1 cellular context compared by ENCODE assay signal in the genomic region with DNA sequence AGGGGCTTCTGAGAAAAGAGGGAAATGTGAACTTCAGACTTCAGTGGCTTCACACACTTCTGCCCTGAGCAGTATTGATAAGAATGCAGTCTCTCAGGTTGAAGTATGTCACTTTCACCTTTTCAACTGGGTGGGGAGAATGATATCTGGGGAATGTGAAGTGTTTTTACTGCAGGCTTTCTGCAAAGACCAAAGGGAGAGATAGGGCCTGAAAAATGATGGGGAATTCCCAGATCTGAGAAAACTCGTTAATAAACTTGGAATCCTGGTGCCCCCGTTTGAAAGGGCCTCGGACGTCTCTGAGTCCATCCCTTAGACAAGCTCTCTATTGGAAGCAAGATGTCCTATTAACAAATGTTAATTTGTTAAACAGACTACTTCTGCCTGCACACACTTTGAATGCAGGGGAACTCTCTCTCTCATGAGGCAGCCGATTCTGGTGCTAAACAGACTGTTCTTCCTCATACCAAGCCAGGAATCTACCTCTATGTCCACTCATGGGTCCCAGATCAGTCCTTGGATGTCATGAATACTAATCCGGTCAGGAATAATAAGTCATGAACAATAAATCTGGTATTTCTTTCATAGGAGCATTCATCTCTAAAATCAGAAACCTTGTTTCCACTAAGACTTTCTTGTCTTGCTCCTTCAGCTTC.
TF ChIP-seq lines count a peak whose summit lies in the region.

No MANE protein-coding gene starts in this region.

TF ChIP-seq in GM23338, 12 proteins besides CTCF, POLR2A, EP300 and RAD21 (continued from another document):
- TF ChIP-seq ZNF462 (CRISPR knock-in tag; IDR thresholded peaks at IDR 0.05) (no peak), STAT1 (IDR thresholded peaks at IDR 0.05; ENCODE audit: unreplicated experiment) (no peak), ZNF331 (CRISPR knock-in tag; IDR thresholded peaks at IDR 0.05; ENCODE audit: low read depth) (no peak), EZH2phosphoT487 (IDR thresholded peaks at IDR 0.05; ENCODE audit: unreplicated experiment) (no peak), CREB1 (CRISPR knock-in tag; IDR thresholded peaks at IDR 0.05; ENCODE audit: low read depth) (no peak), ETS1 (IDR thresholded peaks at IDR 0.05) (no peak), POLR2AphosphoS5 (IDR thresholded peaks at IDR 0.05; ENCODE audit: low read depth) (no peak), ZNF114 (CRISPR knock-in tag; IDR thresholded peaks at IDR 0.05) (no peak), NANOG (IDR thresholded peaks at IDR 0.05; ENCODE audit: borderline replicate concordance) (no peak)
- TF ChIP-seq, protein P1, sequence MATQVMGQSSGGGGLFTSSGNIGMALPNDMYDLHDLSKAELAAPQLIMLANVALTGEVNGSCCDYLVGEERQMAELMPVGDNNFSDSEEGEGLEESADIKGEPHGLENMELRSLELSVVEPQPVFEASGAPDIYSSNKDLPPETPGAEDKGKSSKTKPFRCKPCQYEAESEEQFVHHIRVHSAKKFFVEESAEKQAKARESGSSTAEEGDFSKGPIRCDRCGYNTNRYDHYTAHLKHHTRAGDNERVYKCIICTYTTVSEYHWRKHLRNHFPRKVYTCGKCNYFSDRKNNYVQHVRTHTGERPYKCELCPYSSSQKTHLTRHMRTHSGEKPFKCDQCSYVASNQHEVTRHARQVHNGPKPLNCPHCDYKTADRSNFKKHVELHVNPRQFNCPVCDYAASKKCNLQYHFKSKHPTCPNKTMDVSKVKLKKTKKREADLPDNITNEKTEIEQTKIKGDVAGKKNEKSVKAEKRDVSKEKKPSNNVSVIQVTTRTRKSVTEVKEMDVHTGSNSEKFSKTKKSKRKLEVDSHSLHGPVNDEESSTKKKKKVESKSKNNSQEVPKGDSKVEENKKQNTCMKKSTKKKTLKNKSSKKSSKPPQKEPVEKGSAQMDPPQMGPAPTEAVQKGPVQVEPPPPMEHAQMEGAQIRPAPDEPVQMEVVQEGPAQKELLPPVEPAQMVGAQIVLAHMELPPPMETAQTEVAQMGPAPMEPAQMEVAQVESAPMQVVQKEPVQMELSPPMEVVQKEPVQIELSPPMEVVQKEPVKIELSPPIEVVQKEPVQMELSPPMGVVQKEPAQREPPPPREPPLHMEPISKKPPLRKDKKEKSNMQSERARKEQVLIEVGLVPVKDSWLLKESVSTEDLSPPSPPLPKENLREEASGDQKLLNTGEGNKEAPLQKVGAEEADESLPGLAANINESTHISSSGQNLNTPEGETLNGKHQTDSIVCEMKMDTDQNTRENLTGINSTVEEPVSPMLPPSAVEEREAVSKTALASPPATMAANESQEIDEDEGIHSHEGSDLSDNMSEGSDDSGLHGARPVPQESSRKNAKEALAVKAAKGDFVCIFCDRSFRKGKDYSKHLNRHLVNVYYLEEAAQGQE (IDR thresholded peaks at IDR 0.05; ENCODE audit: unreplicated experiment) = no peak
